ENCODE assay signal across 13 cellular contexts in genomic region chr4:25358515-25359275, GRCh38. TPM values are rescaled to one million over a fixed set of nuclear protein-coding genes. Genes with fewer than 3 reads are reported as not detected.
DNase-seq lines count a peak whose midpoint lies in the region; ATAC-seq, FAIRE-seq and TF ChIP-seq lines count a peak whose summit lies in the region.
"Had no signal": no experiment of that assay in that cellular context is flagged by ENCODE, and none has a peak within 500 bp of the region (broad histone marks: within the 10 kb centered on the region; RNA-seq: fewer than 3 reads in every experiment).

No MANE protein-coding gene starts in this region.

- H3K4me3 Mint-ChIP-seq in Calu3 (ENCODE audit: low read depth, unreplicated experiment): no peak overlapping the region
- H3K4me3 Mint-ChIP-seq: activated CD8-positive, alpha-beta T cell treated with anti-CD3 and anti-CD28 coated beads, Interleukin-2, amount 10 ng/mL, durations not matched to agents 7 days and 5 days; stimulated activated naive B cell treated with anti-CD40 and anti-IgM and Interleukin-4, amounts not matched to agents 10 μg/mL and 1 μg/mL and 100 μg/mL, for 72 hours had no signal

- no peaks in the 10 kb centered on the region for H3K79me2 ChIP-seq in MM.1S (ENCODE audit: low read length)

- no peak overlapping the region for H2AFZ ChIP-seq in MM.1S (ENCODE audit: low read length)

- peaks cover 5% of the 10 kb centered on the region for H3K36me3 Mint-ChIP-seq in Calu3 (ENCODE audit: insufficient read depth, unreplicated experiment)

- H3K4me1 ChIP-seq in lung (ENCODE audit: control insufficient read depth in 2 of 2, insufficient read depth in 2 of 2, low read length in 2 of 2): no peaks in the 10 kb centered on the region
- no peaks in the 10 kb centered on the region for H3K4me1 ChIP-seq in MM.1S (ENCODE audit: low read length)
- no peaks in the 10 kb centered on the region for H3K4me1 ChIP-seq in left ventricle myocardium inferior

- WGBS in lung, 2 donors: 79 to 80% methylated on average over 14 of the region's 14 CpGs

- H3K36me3 ChIP-seq in bronchial epithelial cell (ENCODE audit: control insufficient read depth, insufficient read depth, low read length) (no peaks in the 10 kb centered on the region), lung (ENCODE audit: control insufficient read depth in 2 of 2, insufficient read depth in 2 of 2, low read length in 2 of 2) (peaks cover 0 to 3% of the 10 kb centered on the region in 2 donors), MM.1S (replicated peaks; ENCODE audit: insufficient read depth, low read length) (no peaks in the 10 kb centered on the region), left ventricle myocardium inferior (peaks cover 22% of the 10 kb centered on the region)
- H3K36me3 ChIP-seq: WERI-Rb-1 had no signal

- H3K27ac Mint-ChIP-seq in Calu3 (ENCODE audit: unreplicated experiment): peak overlapping the region; percentile 83
- H3K27ac Mint-ChIP-seq: activated CD8-positive, alpha-beta T cell treated with anti-CD3 and anti-CD28 coated beads, Interleukin-2, amount 10 ng/mL, durations not matched to agents 7 days and 5 days; stimulated activated naive B cell treated with anti-CD40 and anti-IgM and Interleukin-4, amounts not matched to agents 10 μg/mL and 1 μg/mL and 100 μg/mL, for 72 hours had no signal

- FAIRE-seq in bronchial epithelial cell (lab: Jason Lieb, UNC): no peak

- H3K4me2 ChIP-seq in MM.1S (ENCODE audit: low read depth, low read length): no peak overlapping the region

- no peaks in the 10 kb centered on the region for H3F3A ChIP-seq in MM.1S (ENCODE audit: insufficient read depth, low read length)

- H4K20me1 ChIP-seq in MM.1S (ENCODE audit: insufficient read depth, low read length): no peaks in the 10 kb centered on the region

- H3K4me1 Mint-ChIP-seq in Calu3 (ENCODE audit: low read depth, unreplicated experiment): peaks cover 20% of the 10 kb centered on the region
- H3K4me1 Mint-ChIP-seq: stimulated activated naive B cell treated with anti-CD40 and anti-IgM and Interleukin-4, amounts not matched to agents 10 μg/mL and 1 μg/mL and 100 μg/mL, for 72 hours had no signal

- H3K9me3 ChIP-seq in lung (ENCODE audit: control insufficient read depth in 2 of 2, insufficient read depth in 1 of 2, low read length in 1 of 2): no peaks in the 10 kb centered on the region
- H3K9me3 ChIP-seq in MM.1S (replicated peaks; ENCODE audit: insufficient read depth, low read length): no peaks in the 10 kb centered on the region
- H3K9me3 ChIP-seq in left ventricle myocardium inferior (replicated peaks): no peaks in the 10 kb centered on the region

- H3K27me3 ChIP-seq in bronchial epithelial cell (ENCODE audit: control insufficient read depth, insufficient read depth, low read length) (no peaks in the 10 kb centered on the region), lung (ENCODE audit: control insufficient read depth, insufficient read depth) (no peaks in the 10 kb centered on the region), MM.1S (replicated peaks; ENCODE audit: insufficient read depth, low read length) (no peaks in the 10 kb centered on the region), left ventricle myocardium inferior (ENCODE audit: low read depth) (no peaks in the 10 kb centered on the region)

- no peak for ATAC-seq in lung (ENCODE audit: insufficient read depth, low FRiP score)
- ATAC-seq: activated CD8-positive, alpha-beta T cell treated with anti-CD3 and anti-CD28 coated beads, Interleukin-2, amount 10 ng/mL, durations not matched to agents 7 days and 5 days; stimulated activated naive B cell treated with anti-CD40 and anti-IgM and Interleukin-4, amounts not matched to agents 10 μg/mL and 1 μg/mL and 100 μg/mL, for 72 hours had no signal

- no peaks in the 10 kb centered on the region for H3K9me3 Mint-ChIP-seq in Calu3 (ENCODE audit: low read depth, unreplicated experiment)

- H3K9ac ChIP-seq in MM.1S (ENCODE audit: low read length): no peak overlapping the region

- H3K27ac ChIP-seq in lung (ENCODE audit: low read depth in 1 of 2, low read length in 1 of 2) (peak overlapping the region in 1 of 2 donors; percentile 4), MM.1S (ENCODE audit: low read length) (no peak overlapping the region), left ventricle myocardium inferior (replicated peaks) (no peak overlapping the region)
- H3K27ac ChIP-seq: coronary artery, WERI-Rb-1 had no signal

- no TSS peak for BruUV-seq in Calu3 (replicated peaks; lab: Mats Ljungman, UMichigan)

- H3K9me2 ChIP-seq in MM.1S (replicated peaks; ENCODE audit: insufficient read depth, low read length): no peaks in the 10 kb centered on the region

- H3K4me3 ChIP-seq in bronchial epithelial cell (ENCODE audit: low read depth, low read length) (no peak overlapping the region), lung (no peak overlapping the region), MM.1S (ENCODE audit: low read length) (no peak overlapping the region), left ventricle myocardium inferior (no peak overlapping the region)
- H3K4me3 ChIP-seq: coronary artery had no signal

- DNase-seq in Calu3 (peak; percentile 65), NCI-H2171 treated with DMSO at 0.1 percent for 48 hours (lab: John Stamatoyannopoulos, UW) (peak; percentile 40), bronchial epithelial cell (ENCODE audit: low read depth) (peak; percentile 34), lung (ENCODE audit: low spot score) (peak; percentile 87), MM.1S (no peak), NCI-H446 treated with DMSO at 0.1 percent for 48 hours (lab: John Stamatoyannopoulos, UW) (no peak), left ventricle myocardium inferior (no peak), SKM-1 treated with dmso at 0.1 percent for 144 hours (lab: John Stamatoyannopoulos, UW; ENCODE audit: unreplicated experiment) (no peak)
- DNase-seq: activated CD8-positive, alpha-beta T cell treated with anti-CD3 and anti-CD28 coated beads, Interleukin-2, amount 10 ng/mL, durations not matched to agents 7 days and 5 days; posterior cingulate gyrus; stimulated activated naive B cell treated with anti-CD40 and anti-IgM and Interleukin-4, amounts not matched to agents 10 μg/mL and 1 μg/mL and 100 μg/mL, for 72 hours; WERI-Rb-1 had no signal

- no peak for TF ChIP-seq CTCF in Calu3 (IDR thresholded peaks at IDR 0.05; ENCODE audit: unreplicated experiment)
- TF ChIP-seq CTCF in bronchial epithelial cell (IDR thresholded peaks at IDR 0.05; ENCODE audit: insufficient read depth, low read length, severe bottlenecking): no peak
- no peak for TF ChIP-seq CTCF in lung (IDR thresholded peaks at IDR 0.05; ENCODE audit: control extremely low read depth, extremely low read depth)
- no peak for TF ChIP-seq CTCF in MM.1S (IDR thresholded peaks at IDR 0.05; ENCODE audit: low read length)
- no peak for TF ChIP-seq CTCF in left ventricle myocardium inferior (IDR thresholded peaks at IDR 0.05; ENCODE audit: borderline replicate concordance)

- intact Hi-C loops in Calu3 (cut with micrococcal nuclease; ENCODE audit: unreplicated experiment): loop anchor here (5.0 kb wide), 1 partner anchor 46 kb away; the partner anchor contains the start of gene ZCCHC4
- intact Hi-C loops in left ventricle myocardium inferior (cut with micrococcal nuclease): no loop called here

- H3K27me3 Mint-ChIP-seq in Calu3 (ENCODE audit: unreplicated experiment): no peaks in the 10 kb centered on the region
- H3K27me3 Mint-ChIP-seq: stimulated activated naive B cell treated with anti-CD40 and anti-IgM and Interleukin-4, amounts not matched to agents 10 μg/mL and 1 μg/mL and 100 μg/mL, for 72 hours had no signal

- CTCF ChIA-PET in Calu3 (lab: Charles Lee): interaction anchor here (0.7 to 1.2 kb wide), 3 partner anchors 8 to 46 kb away, joined by 3 to 6 read pairs (median 4); partner anchors contain the start of genes ANAPC4 and ZCCHC4

RNA-seq across cellular contexts. Expression of gene ANAPC4, which starts 18.4 kb away (rescaled TPM):
- total RNA-seq in Calu3 (2022) (23.2 and 24.0 TPM in 2 replicates), bronchial epithelial cell (12.5 and 15.0 TPM in 2 replicates), lung (10 to 100 TPM; 32.8 to 98.5 TPM), left ventricle myocardium inferior (12.2 TPM)
- polyA plus RNA-seq in lung: 10 to 100 TPM; 15.4 to 32.1 TPM

RNA-seq across cellular contexts. Expression of gene ZCCHC4, which starts 46.1 kb away (rescaled TPM):
- total RNA-seq in Calu3 (2022) (8.7 and 10.1 TPM in 2 replicates), bronchial epithelial cell (8.1 and 12.4 TPM in 2 replicates), lung (10 to 100 TPM in 1 of 2 donors, 1 to 10 TPM in 1; 7.8 to 24.3 TPM), left ventricle myocardium inferior (8.7 TPM)
- polyA plus RNA-seq in lung: 1 to 10 TPM; 4.3 to 7.5 TPM

Comparison
In these comparisons a context has a peak if more than half of its experiments do, and no peak if none do; other contexts are left out.
1. DNase-seq: peak in Calu3 (single experiment), NCI-H2171 treated with DMSO at 0.1 percent for 48 hours (single experiment), bronchial epithelial cell (single experiment) and lung (single experiment); none in MM.1S (single experiment), NCI-H446 treated with DMSO at 0.1 percent for 48 hours (single experiment), left ventricle myocardium inferior (single experiment) and SKM-1 treated with dmso at 0.1 percent for 144 hours (single experiment).